8 cellular contexts compared by ENCODE assay signal in the genomic region with DNA sequence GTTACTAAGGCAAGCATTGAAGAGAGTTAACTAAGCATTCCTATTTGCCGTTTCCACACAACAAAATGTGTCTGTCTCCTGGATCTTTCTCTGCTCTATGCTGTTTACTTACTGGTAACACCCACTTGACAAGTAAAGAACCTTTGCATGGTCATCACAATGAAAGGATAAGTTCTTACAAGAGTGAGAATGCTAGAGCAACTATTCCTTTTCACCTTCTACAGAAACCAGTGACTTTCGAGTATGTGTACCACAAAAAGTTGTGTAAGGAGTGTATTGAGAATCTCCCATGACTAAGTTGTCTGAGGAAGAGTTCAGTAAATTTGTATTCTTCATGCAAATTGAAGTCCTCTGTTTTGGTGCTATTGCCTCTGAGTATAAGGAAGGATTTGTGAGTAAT. TPM values are rescaled to one million over a fixed set of nuclear protein-coding genes. Genes with fewer than 3 reads are reported as not detected.
DNase-seq lines count a peak whose midpoint lies in the region; ATAC-seq and TF ChIP-seq lines count a peak whose summit lies in the region.

No MANE protein-coding gene starts in this region.

- no peak for TF ChIP-seq CTCF in left lung (IDR thresholded peaks at IDR 0.05)
- TF ChIP-seq CTCF in right atrium auricular region (IDR thresholded peaks at IDR 0.05) = no peak

- intact Hi-C loops in activated CD4-positive, alpha-beta memory T cell treated with anti-CD3 and anti-CD28 coated beads for 36 hours (cut with micrococcal nuclease) = loop anchor here (1.0 to 2.0 kb wide), 2 partner anchors 8 to 38 kb away; no protein-coding TSS in a partner anchor
- intact Hi-C loops in left lung (cut with DNase I) = no loop called here

- peak overlapping the region; percentile 49 for H3K27ac Mint-ChIP-seq in activated CD4-positive, alpha-beta memory T cell treated with anti-CD3 and anti-CD28 coated beads for 36 hours

- H3K36me3 Mint-ChIP-seq in activated CD4-positive, alpha-beta memory T cell treated with anti-CD3 and anti-CD28 coated beads for 36 hours = peaks cover 25% of the 10 kb centered on the region

- no peaks in the 10 kb centered on the region for H3K9me3 ChIP-seq in left lung
- H3K9me3 ChIP-seq in right atrium auricular region = no peaks in the 10 kb centered on the region

- H3K27me3 Mint-ChIP-seq in activated CD4-positive, alpha-beta memory T cell treated with anti-CD3 and anti-CD28 coated beads for 36 hours = no peaks in the 10 kb centered on the region

- no peak overlapping the region for H3K4me3 ChIP-seq in left lung
- H3K4me3 ChIP-seq in right atrium auricular region = no peak overlapping the region

- H3K4me1 ChIP-seq in left lung (peaks cover 38 to 96% of the 10 kb centered on the region in 2 donors), right atrium auricular region (peaks cover 0 to 95% of the 10 kb centered on the region in 2 donors)

- peaks cover 73% of the 10 kb centered on the region for H3K4me1 Mint-ChIP-seq in activated CD4-positive, alpha-beta memory T cell treated with anti-CD3 and anti-CD28 coated beads for 36 hours (ENCODE audit: low read depth)

- peak overlapping the region in 1 of 2 donors; percentile 82 for H3K27ac ChIP-seq in left lung
- H3K27ac ChIP-seq in right atrium auricular region = no peak overlapping the region

- POLR2A ChIA-PET in activated CD4-positive, alpha-beta memory T cell treated with anti-CD3 and anti-CD28 coated beads for 36 hours (lab: Charles Lee) = interaction anchor here (3.7 kb wide), 1 partner anchor 10 kb away, joined by 16 read pairs; the partner anchor contains the start of gene TIPARP

- DNase-seq in DMS53 treated with DMSO at 0.1 percent for 48 hours (lab: John Stamatoyannopoulos, UW; ENCODE audit: unreplicated experiment) (peak; percentile 2), left lung (no peak), NCI-H2171 (lab: John Stamatoyannopoulos, UW) (no peak), right atrium auricular region (ENCODE audit: low spot score) (no peak)
- no peak for DNase-seq in activated CD4-positive, alpha-beta memory T cell treated with anti-CD3 and anti-CD28 coated beads for 36 hours

- H3K4me3 Mint-ChIP-seq in activated CD4-positive, alpha-beta memory T cell treated with anti-CD3 and anti-CD28 coated beads for 36 hours = no peak overlapping the region

- no peaks in the 10 kb centered on the region for H3K36me3 ChIP-seq in left lung
- H3K36me3 ChIP-seq in right atrium auricular region = no peaks in the 10 kb centered on the region

- no peaks in the 10 kb centered on the region for H3K27me3 ChIP-seq in left lung
- no peaks in the 10 kb centered on the region for H3K27me3 ChIP-seq in right atrium auricular region

- ATAC-seq in GM21717 (IDR thresholded peaks at IDR 0.05; ENCODE audit: unreplicated experiment) = peak; percentile 30
- peak; percentile 28 for ATAC-seq in left lung
- no peak for ATAC-seq in HG03039 (IDR thresholded peaks at IDR 0.05; ENCODE audit: unreplicated experiment)
- no peak for ATAC-seq in GM18909 (IDR thresholded peaks at IDR 0.05; ENCODE audit: poor library complexity, unreplicated experiment)

- CTCF ChIA-PET in activated CD4-positive, alpha-beta memory T cell treated with anti-CD3 and anti-CD28 coated beads for 36 hours (lab: Charles Lee) = interaction anchor here (0.6 to 2.0 kb wide), 6 partner anchors 9 to 463 kb away, joined by 3 to 5 read pairs (median 3); partner anchors contain the start of gene TIPARP

- H3K9me3 Mint-ChIP-seq in activated CD4-positive, alpha-beta memory T cell treated with anti-CD3 and anti-CD28 coated beads for 36 hours = no peaks in the 10 kb centered on the region

RNA-seq across cellular contexts. Expression of gene TIPARP, which starts 10.8 kb away (rescaled TPM):
- 10 to 100 TPM; 15.7 to 17.7 TPM for total RNA-seq in activated CD4-positive, alpha-beta memory T cell treated with anti-CD3 and anti-CD28 coated beads for 36 hours
- total RNA-seq in left lung (10 to 100 TPM; 47.7 to 49.5 TPM), right atrium auricular region (10 to 100 TPM; 39.9 to 47.2 TPM)

Comparison
In these comparisons a context has a peak if more than half of its experiments do, and no peak if none do; other contexts are left out.
1. ATAC-seq: peak in GM21717 (single experiment) and left lung (single experiment); none in HG03039 (single experiment) and GM18909 (single experiment).